8 cellular contexts compared by ENCODE assay signal in genomic region chr17:5485270-5486205, GRCh38. TPM values are rescaled to one million over a fixed set of nuclear protein-coding genes. Genes with fewer than 3 reads are reported as not detected.
DNase-seq lines count a peak whose midpoint lies in the region; ATAC-seq and TF ChIP-seq lines count a peak whose summit lies in the region.

Gene DERL2, minus strand, starts transcription at chr17:5486178. Its CDS starts 17 bp downstream, at chr17:5486161.

- peak within 1 kb of the TSS; percentile 99 for H3K9ac ChIP-seq in neuronal stem cell (ENCODE audit: low read depth, low read length, poor library complexity)

- H3K9me3 ChIP-seq in CD4-positive, alpha-beta memory T cell (ENCODE audit: control insufficient read depth in 1 of 2, low read length in 2 of 2) = no peaks in the 10 kb centered on the region
- H3K9me3 ChIP-seq in neuronal stem cell (replicated peaks in 1 of 2; ENCODE audit: control insufficient read depth in 2 of 2, insufficient read depth in 1 of 2, low read depth in 1 of 2, low read length in 2 of 2) = peaks cover 0 to 18% of the 10 kb centered on the region in 2 donors

- peak within 1 kb of the TSS; percentile 83 to 98 (median 94) for H3K4me3 Mint-ChIP-seq in CD4-positive, alpha-beta memory T cell
- peak within 1 kb of the TSS; percentile 100 for H3K4me3 Mint-ChIP-seq in WTC11

- no peaks in the 10 kb centered on the region for H3K27me3 ChIP-seq in CD4-positive, alpha-beta memory T cell (ENCODE audit: insufficient read depth, low read length)
- H3K27me3 ChIP-seq in foreskin keratinocyte (no peaks in the 10 kb centered on the region), neuronal stem cell (ENCODE audit: control insufficient read depth in 3 of 3, insufficient read depth in 3 of 3, low read depth in 1 of 3, low read length in 3 of 3) (no peaks in the 10 kb centered on the region)

- intact Hi-C loops in CD4-positive, alpha-beta memory T cell (cut with micrococcal nuclease) = loop anchor here (1.0 to 5.0 kb wide), 8 partner anchors 16 to 1166 kb away; partner anchors contain the start of genes C17orf100, C1QBP, MED31 and NLRP1

- H3K9me3 Mint-ChIP-seq in CD4-positive, alpha-beta memory T cell = peaks cover 0 to 2% (median 0%) of the 10 kb centered on the region in 8 donors
- no peaks in the 10 kb centered on the region for H3K9me3 Mint-ChIP-seq in WTC11

- peak within 1 kb of the TSS; percentile 96 for H2AFZ ChIP-seq in neuronal stem cell (ENCODE audit: low read length)

- WGBS in neuronal stem cell (ENCODE audit: extremely low coverage in 2 of 2, insufficient read length in 2 of 2, insufficient replicate concordance in 1 of 2), 2 donors = no CpG with 5 or more reads among the region's 29 CpGs

- H3K4me1 Mint-ChIP-seq in CD4-positive, alpha-beta memory T cell = peaks cover 28 to 71% (median 50%) of the 10 kb centered on the region in 4 donors
- peaks cover 26% of the 10 kb centered on the region for H3K4me1 Mint-ChIP-seq in WTC11

- peak within 1 kb of the TSS; percentile 71 for H2AK5ac ChIP-seq in neuronal stem cell (ENCODE audit: low read depth, low read length)

- peak within 1 kb of the TSS; percentile 87 for H2BK5ac ChIP-seq in neuronal stem cell (ENCODE audit: low read length)

- peak within 1 kb of the TSS; percentile 86 to 99 (median 99) for H3K27ac Mint-ChIP-seq in CD4-positive, alpha-beta memory T cell
- peak within 1 kb of the TSS; percentile 100 for H3K27ac Mint-ChIP-seq in WTC11

- peak within 1 kb of the TSS; percentile 78 for H3K4me2 ChIP-seq in neuronal stem cell (ENCODE audit: insufficient read depth, low read length, poor library complexity, severe bottlenecking)

- ATAC-seq in GM19324 (IDR thresholded peaks at IDR 0.05; ENCODE audit: low FRiP score, unreplicated experiment) (peak; percentile 33), HG03457 (IDR thresholded peaks at IDR 0.05; ENCODE audit: unreplicated experiment) (peak; percentile 5), WTC11 (peak; percentile 24), foreskin keratinocyte (peak; percentile 23)

- no peak within 1 kb of the TSS for H4K8ac ChIP-seq in neuronal stem cell (ENCODE audit: low read depth, low read length)

- H2BK12ac ChIP-seq in neuronal stem cell (ENCODE audit: low read length) = no peak within 1 kb of the TSS

- H3K14ac ChIP-seq in neuronal stem cell (ENCODE audit: low read length) = peak within 1 kb of the TSS; percentile 73

- DNase-seq in CD4-positive, alpha-beta memory T cell = peak in 1 of 5 donors; percentile 36
- DNase-seq in WTC11 (ENCODE audit: low spot score) (peak; percentile 44), foreskin keratinocyte (peak in 1 of 2 donors; percentile 44), neuronal stem cell (ENCODE audit: low spot score) (peak; percentile 52), pons (ENCODE audit: low spot score) (no peak)
- DNase-seq in activated CD8-positive, alpha-beta memory T cell treated with anti-CD3 and anti-CD28 coated beads for 24 hours = no peak

- POLR2A ChIA-PET in CD4-positive, alpha-beta memory T cell (lab: Charles Lee; ENCODE audit: partially characterized antibody) = interaction anchor here (0.6 to 6.1 kb wide), 17 partner anchors 8 to 1849 kb away, joined by 3 to 84 read pairs (median 5); partner anchors contain the start of genes C1QBP, CTNS, DHX33 and NLRP1
- POLR2A ChIA-PET in WTC11 (lab: Charles Lee) = interaction anchor here (0.7 to 2.6 kb wide), 8 partner anchors 15 to 208 kb away, joined by 3 to 24 read pairs (median 3); partner anchors contain the start of genes DHX33, NUP88 and RPAIN

- peak within 1 kb of the TSS; percentile 20 for H2BK15ac ChIP-seq in neuronal stem cell (ENCODE audit: low read length)

- no peak within 1 kb of the TSS for H2BK120ac ChIP-seq in neuronal stem cell (ENCODE audit: low read depth, low read length)

- H3K23ac ChIP-seq in neuronal stem cell (ENCODE audit: low read depth, low read length, poor library complexity) = peak within 1 kb of the TSS; percentile 94

- H3K36me3 ChIP-seq in CD4-positive, alpha-beta memory T cell (ENCODE audit: insufficient read depth, low read length) = peaks cover 32% of the 10 kb centered on the region
- peaks cover 20 to 82% of the 10 kb centered on the region in 2 donors for H3K36me3 ChIP-seq in neuronal stem cell (replicated peaks in 1 of 2; ENCODE audit: control insufficient read depth in 2 of 2, insufficient read depth in 2 of 2, low read length in 2 of 2)

- CTCF ChIA-PET in CD4-positive, alpha-beta memory T cell (lab: Charles Lee; ENCODE audit: partially characterized antibody) = interaction anchor here (0.9 to 1.5 kb wide), 3 partner anchors 14 to 46 kb away, joined by 3 to 5 read pairs (median 4); partner anchors contain the start of gene C1QBP
- CTCF ChIA-PET in WTC11 (lab: Charles Lee) = interaction anchor here (0.7 to 3.0 kb wide), 8 partner anchors 14 to 248 kb away, joined by 3 to 15 read pairs (median 5); partner anchors contain the start of genes C1QBP, DHX33, NUP88 and RPAIN

- H3K79me1 ChIP-seq in neuronal stem cell (ENCODE audit: low read depth, low read length) = peaks cover 3% of the 10 kb centered on the region

- H3K18ac ChIP-seq in neuronal stem cell (ENCODE audit: low read length) = peak within 1 kb of the TSS; percentile 98

- peaks cover 40% of the 10 kb centered on the region for H3K4me1 ChIP-seq in CD4-positive, alpha-beta memory T cell (ENCODE audit: insufficient read depth, low read length)
- H3K4me1 ChIP-seq in foreskin keratinocyte (peaks cover 3% of the 10 kb centered on the region), neuronal stem cell (ENCODE audit: control insufficient read depth in 2 of 2, insufficient read depth in 1 of 2, low read depth in 1 of 2, low read length in 2 of 2) (peaks cover 3 to 6% of the 10 kb centered on the region in 2 donors)

- H3K4ac ChIP-seq in neuronal stem cell (ENCODE audit: low read length) = no peak within 1 kb of the TSS

- no peak within 1 kb of the TSS for H4K91ac ChIP-seq in neuronal stem cell (ENCODE audit: low read depth, low read length, poor library complexity)

- no peaks in the 10 kb centered on the region for H3K27me3 Mint-ChIP-seq in CD4-positive, alpha-beta memory T cell
- no peaks in the 10 kb centered on the region for H3K27me3 Mint-ChIP-seq in WTC11 (ENCODE audit: low read depth)

- no peak for TF ChIP-seq CTCF in WTC11 (IDR thresholded peaks at IDR 0.05)
- peak; percentile 2 for TF ChIP-seq CTCF in foreskin keratinocyte (conservative IDR thresholded peaks at IDR 0.05)

- H3K36me3 Mint-ChIP-seq in CD4-positive, alpha-beta memory T cell = peaks cover 32 to 77% of the 10 kb centered on the region in 2 donors
- H3K36me3 Mint-ChIP-seq in WTC11 = peaks cover 56% of the 10 kb centered on the region

- H3K4me3 ChIP-seq in CD4-positive, alpha-beta memory T cell (ENCODE audit: low read length in 2 of 2) = peak within 1 kb of the TSS; percentile 86 to 93
- H3K4me3 ChIP-seq in neuronal stem cell (ENCODE audit: low read length in 2 of 2) = peak within 1 kb of the TSS; percentile 91 to 100

- peak within 1 kb of the TSS; percentile 95 for H3K27ac ChIP-seq in CD4-positive, alpha-beta memory T cell (ENCODE audit: low read depth, low read length)
- H3K27ac ChIP-seq in foreskin keratinocyte (peak within 1 kb of the TSS; percentile 96), neuronal stem cell (replicated peaks; ENCODE audit: low read length) (peak within 1 kb of the TSS; percentile 100)

TF ChIP-seq in WTC11, 78 proteins besides CTCF, POLR2A, EP300 and RAD21 (continues in another document):
- TF ChIP-seq CREB1 (CRISPR knock-in tag; IDR thresholded peaks at IDR 0.05) = no peak
- no peak for TF ChIP-seq TP53 (CRISPR knock-in tag; IDR thresholded peaks at IDR 0.05)
- TF ChIP-seq NR2C2 (CRISPR knock-in tag; IDR thresholded peaks at IDR 0.05) = no peak
- TF ChIP-seq USF1 (CRISPR knock-in tag; IDR thresholded peaks at IDR 0.05) = no peak
- TF ChIP-seq NR1H2 (CRISPR knock-in tag; IDR thresholded peaks at IDR 0.05) = no peak
- no peak for TF ChIP-seq SOX15 (CRISPR knock-in tag; IDR thresholded peaks at IDR 0.05)
- TF ChIP-seq, protein P1, sequence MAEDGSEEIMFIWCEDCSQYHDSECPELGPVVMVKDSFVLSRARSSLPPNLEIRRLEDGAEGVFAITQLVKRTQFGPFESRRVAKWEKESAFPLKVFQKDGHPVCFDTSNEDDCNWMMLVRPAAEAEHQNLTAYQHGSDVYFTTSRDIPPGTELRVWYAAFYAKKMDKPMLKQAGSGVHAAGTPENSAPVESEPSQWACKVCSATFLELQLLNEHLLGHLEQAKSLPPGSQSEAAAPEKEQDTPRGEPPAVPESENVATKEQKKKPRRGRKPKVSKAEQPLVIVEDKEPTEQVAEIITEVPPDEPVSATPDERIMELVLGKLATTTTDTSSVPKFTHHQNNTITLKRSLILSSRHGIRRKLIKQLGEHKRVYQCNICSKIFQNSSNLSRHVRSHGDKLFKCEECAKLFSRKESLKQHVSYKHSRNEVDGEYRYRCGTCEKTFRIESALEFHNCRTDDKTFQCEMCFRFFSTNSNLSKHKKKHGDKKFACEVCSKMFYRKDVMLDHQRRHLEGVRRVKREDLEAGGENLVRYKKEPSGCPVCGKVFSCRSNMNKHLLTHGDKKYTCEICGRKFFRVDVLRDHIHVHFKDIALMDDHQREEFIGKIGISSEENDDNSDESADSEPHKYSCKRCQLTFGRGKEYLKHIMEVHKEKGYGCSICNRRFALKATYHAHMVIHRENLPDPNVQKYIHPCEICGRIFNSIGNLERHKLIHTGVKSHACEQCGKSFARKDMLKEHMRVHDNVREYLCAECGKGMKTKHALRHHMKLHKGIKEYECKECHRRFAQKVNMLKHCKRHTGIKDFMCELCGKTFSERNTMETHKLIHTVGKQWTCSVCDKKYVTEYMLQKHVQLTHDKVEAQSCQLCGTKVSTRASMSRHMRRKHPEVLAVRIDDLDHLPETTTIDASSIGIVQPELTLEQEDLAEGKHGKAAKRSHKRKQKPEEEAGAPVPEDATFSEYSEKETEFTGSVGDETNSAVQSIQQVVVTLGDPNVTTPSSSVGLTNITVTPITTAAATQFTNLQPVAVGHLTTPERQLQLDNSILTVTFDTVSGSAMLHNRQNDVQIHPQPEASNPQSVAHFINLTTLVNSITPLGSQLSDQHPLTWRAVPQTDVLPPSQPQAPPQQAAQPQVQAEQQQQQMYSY (CRISPR knock-in tag; IDR thresholded peaks at IDR 0.05) = no peak
- TF ChIP-seq SP1 (CRISPR knock-in tag; conservative IDR thresholded peaks at IDR 0.05) = no peak
- TF ChIP-seq ZNF121 (CRISPR knock-in tag; IDR thresholded peaks at IDR 0.05) = no peak
- no peak for TF ChIP-seq ZNF232 (CRISPR knock-in tag; IDR thresholded peaks at IDR 0.05)

RNA-seq across cellular contexts. Expression of gene DERL2, which starts in this region (rescaled TPM):
- 10 to 100 TPM; 85.0 to 86.2 TPM for total RNA-seq in CD4-positive, alpha-beta memory T cell
- polyA plus RNA-seq in CD4-positive, alpha-beta memory T cell = 10 to 100 TPM; 66.2 to 95.9 TPM
- total RNA-seq in WTC11 (2021) (39.1 to 47.1 TPM (median 39.4 TPM) in 3 replicates), foreskin keratinocyte (40.8 and 45.3 TPM in 2 replicates)
- polyA plus RNA-seq in foreskin keratinocyte = 72.1 and 74.2 TPM in 2 replicates
- 19.3 TPM for polyA plus RNA-seq in neuronal stem cell (2013, experiment 1 of 2)
- polyA plus RNA-seq in neuronal stem cell (2013, experiment 2 of 2) = 21.1 TPM

Comparison
In these comparisons a context has a peak if more than half of its experiments do, and no peak if none do; other contexts are left out.
1. DNase-seq: peak in WTC11 (single experiment) and neuronal stem cell (single experiment); none in pons (single experiment) and activated CD8-positive, alpha-beta memory T cell treated with anti-CD3 and anti-CD28 coated beads for 24 hours (single experiment).
2. Peak in every context shown above with its lines, with median percentiles within 50 percentile points of each other: H3K27ac ChIP-seq and ATAC-seq.